22 cellular contexts compared by ENCODE assay signal in genomic region chr6:89758830-89759229, GRCh38.
DNase-seq lines count a peak whose midpoint lies in the region; ATAC-seq and TF ChIP-seq lines count a peak whose summit lies in the region.
"Had no signal": no experiment of that assay in that cellular context is flagged by ENCODE, and none has a peak within 500 bp of the region (broad histone marks: within the 10 kb centered on the region; RNA-seq: fewer than 3 reads in every experiment).

No MANE protein-coding gene starts in this region.

- no peaks in the 10 kb centered on the region for H3K4me1 Mint-ChIP-seq in WTC11
- H3K4me1 Mint-ChIP-seq in stimulated activated memory B cell treated with anti-CD40 and anti-IgM and Interleukin-4, amounts not matched to agents 10 μg/mL and 1 μg/mL and 100 μg/mL, for 72 hours: no peaks in the 10 kb centered on the region
- H3K4me1 Mint-ChIP-seq: CD4-positive, alpha-beta memory T cell had no signal

- peak overlapping the region; percentile 15 for H3K27ac ChIP-seq in cingulate gyrus (ENCODE audit: low read depth, low read length)
- H3K27ac ChIP-seq: BLaER1 treated with 17β-estradiol and CSF1 and Interleukin-3, amounts not matched to agents 10 nM and 100 nM had no signal

- peaks cover 73% of the 10 kb centered on the region for H3K36me3 Mint-ChIP-seq in WTC11
- peaks cover 52% of the 10 kb centered on the region for H3K36me3 Mint-ChIP-seq in stimulated activated memory B cell treated with anti-CD40 and anti-IgM and Interleukin-4, amounts not matched to agents 10 μg/mL and 1 μg/mL and 100 μg/mL, for 72 hours

- intact Hi-C loops in left cardiac atrium (cut with DNase I): no loop called here

- DNase-seq in WTC11 (ENCODE audit: low spot score) (no peak), left cardiac atrium (no peak), omental fat pad (ENCODE audit: low spot score) (no peak), midbrain (lab: John Stamatoyannopoulos, UW) (no peak)
- DNase-seq: Caco-2; CD4-positive, alpha-beta memory T cell; DMS 273 treated with DMSO at 0.1 percent for 48 hours; DMS79 treated with DMSO at 0.1 percent for 48 hours; GOT3; MV-4-11; NCI-H1417; NCI-H187; NCI-H446 treated with DMSO at 0.1 percent for 48 hours; NCI-H526 treated with DMSO at 0.1 percent for 48 hours; OCI-M1; SHP77 had no signal

- no peaks in the 10 kb centered on the region for H3K27me3 Mint-ChIP-seq in WTC11 (ENCODE audit: low read depth)
- H3K27me3 Mint-ChIP-seq in stimulated activated memory B cell treated with anti-CD40 and anti-IgM and Interleukin-4, amounts not matched to agents 10 μg/mL and 1 μg/mL and 100 μg/mL, for 72 hours: no peaks in the 10 kb centered on the region
- H3K27me3 Mint-ChIP-seq: CD4-positive, alpha-beta memory T cell; IgD-negative memory B cell had no signal

- H3K4me3 Mint-ChIP-seq in WTC11: no peak overlapping the region
- no peak overlapping the region for H3K4me3 Mint-ChIP-seq in stimulated activated memory B cell treated with anti-CD40 and anti-IgM and Interleukin-4, amounts not matched to agents 10 μg/mL and 1 μg/mL and 100 μg/mL, for 72 hours
- H3K4me3 Mint-ChIP-seq: CD4-positive, alpha-beta memory T cell; IgD-negative memory B cell had no signal

- ATAC-seq in WTC11: no peak
- peak; percentile 73 to 74 for ATAC-seq in left cardiac atrium
- peak; percentile 35 for ATAC-seq in omental fat pad (ENCODE audit: low FRiP score)
- ATAC-seq in stimulated activated memory B cell treated with anti-CD40 and anti-IgM and Interleukin-4, amounts not matched to agents 10 μg/mL and 1 μg/mL and 100 μg/mL, for 72 hours: no peak
- ATAC-seq in GM21529 (IDR thresholded peaks at IDR 0.05; ENCODE audit: unreplicated experiment): no peak
- ATAC-seq in GM21737 (IDR thresholded peaks at IDR 0.05; ENCODE audit: unreplicated experiment): no peak

- POLR2A ChIA-PET in WTC11 (lab: Charles Lee): no interaction called here

- CTCF ChIA-PET in WTC11 (lab: Charles Lee): no interaction called here

- peak overlapping the region; percentile 88 for H3K27ac Mint-ChIP-seq in WTC11
- no peak overlapping the region for H3K27ac Mint-ChIP-seq in stimulated activated memory B cell treated with anti-CD40 and anti-IgM and Interleukin-4, amounts not matched to agents 10 μg/mL and 1 μg/mL and 100 μg/mL, for 72 hours
- H3K27ac Mint-ChIP-seq: IgD-negative memory B cell had no signal

- TF ChIP-seq CTCF in WTC11 (IDR thresholded peaks at IDR 0.05) (no peak), omental fat pad (IDR thresholded peaks at IDR 0.05) (no peak)

- H3K9me3 Mint-ChIP-seq in WTC11: no peaks in the 10 kb centered on the region
- no peaks in the 10 kb centered on the region for H3K9me3 Mint-ChIP-seq in stimulated activated memory B cell treated with anti-CD40 and anti-IgM and Interleukin-4, amounts not matched to agents 10 μg/mL and 1 μg/mL and 100 μg/mL, for 72 hours
- H3K9me3 Mint-ChIP-seq: CD4-positive, alpha-beta memory T cell; IgD-negative memory B cell had no signal

TF ChIP-seq in WTC11, 78 proteins besides CTCF, POLR2A, EP300 and RAD21:
- TF ChIP-seq SOX15 (CRISPR knock-in tag; IDR thresholded peaks at IDR 0.05) (no peak), ZNF423 (CRISPR knock-in tag; IDR thresholded peaks at IDR 0.05) (no peak), ESRRA (CRISPR knock-in tag; IDR thresholded peaks at IDR 0.05; ENCODE audit: borderline replicate concordance) (no peak), ZNF512 (CRISPR knock-in tag; IDR thresholded peaks at IDR 0.05; ENCODE audit: borderline replicate concordance) (no peak)

Comparison
In these comparisons a context has a peak if more than half of its experiments do, and no peak if none do; other contexts are left out.
1. ATAC-seq: peak in left cardiac atrium (2 of 2) and omental fat pad (single experiment); none in WTC11 (single experiment), stimulated activated memory B cell treated with anti-CD40 and anti-IgM and Interleukin-4, amounts not matched to agents 10 μg/mL and 1 μg/mL and 100 μg/mL, for 72 hours (single experiment), GM21529 (single experiment) and GM21737 (single experiment).